In genomic region chr7:134081695-134082094, GRCh38 we compare ENCODE assay signal across 3 cellular contexts.
TF ChIP-seq lines count a peak whose summit lies in the region.

No MANE protein-coding gene starts in this region.

TF ChIP-seq in HepG2, 621 proteins besides CTCF, POLR2A, EP300 and RAD21:
- no peak for TF ChIP-seq PRDM15 (CRISPR knock-in tag; IDR thresholded peaks at IDR 0.05)
- peak; percentile 56; the same call in 1 of the 2 replicates for TF ChIP-seq CEBPB (IDR thresholded peaks at IDR 0.05; ENCODE audit: borderline replicate concordance, low read depth, low read length)
TF ChIP-seq in HepG2: peak in this region for 1.

TF ChIP-seq in IMR-90, 13 proteins besides CTCF, POLR2A, EP300 and RAD21:
- 0 out of 2 replicates have a peak, but pooled peaks have one; percentile 10 for TF ChIP-seq CEBPB (IDR thresholded peaks at IDR 0.05; ENCODE audit: low read depth, low read length)
- TF ChIP-seq SMC3 (IDR thresholded peaks at IDR 0.05; ENCODE audit: low read depth, low read length): no peak
- TF ChIP-seq MAZ (IDR thresholded peaks at IDR 0.05; ENCODE audit: borderline replicate concordance, low read depth, low read length): no peak

TF ChIP-seq in K562, 482 proteins besides CTCF, POLR2A, EP300 and RAD21:
- TF ChIP-seq CEBPB (tag; IDR thresholded peaks at IDR 0.05): peak; percentile 82
- TF ChIP-seq CEBPG (CRISPR knock-in tag; IDR thresholded peaks at IDR 0.05): no peak
- peak in 1 of 2 experiments; percentile 34; a peak in 1 of 4 replicates for TF ChIP-seq CEBPG (tag; conservative IDR thresholded peaks at IDR 0.05 in 1 of 2, IDR thresholded peaks at IDR 0.05 in 1 of 2)
- no peak for TF ChIP-seq NCOA4 (IDR thresholded peaks at IDR 0.05; ENCODE audit: partially characterized antibody)
- 0 out of 2 replicates have a peak, but pooled peaks have one; percentile 27 for TF ChIP-seq MYBL2 (IDR thresholded peaks at IDR 0.05; ENCODE audit: low read depth)
- no peak for TF ChIP-seq MYBL2 (CRISPR knock-in tag; IDR thresholded peaks at IDR 0.05; ENCODE audit: borderline replicate concordance)
TF ChIP-seq in K562: peak in this region for 3.
